9 cellular contexts compared by ENCODE assay signal in genomic region chr14:91892918-91893527, GRCh38. TPM values are rescaled to one million over a fixed set of nuclear protein-coding genes. Genes with fewer than 3 reads are reported as not detected.
DNase-seq lines count a peak whose midpoint lies in the region; ATAC-seq, FAIRE-seq and TF ChIP-seq lines count a peak whose summit lies in the region.
"Had no signal": no experiment of that assay in that cellular context is flagged by ENCODE, and none has a peak within 500 bp of the region (broad histone marks: within the 10 kb centered on the region; RNA-seq: fewer than 3 reads in every experiment).

No MANE protein-coding gene starts in this region.

- no peak overlapping the region for H3K4me3 ChIP-seq in A549
- no peak overlapping the region for H3K4me3 ChIP-seq in Peyer's patch
- no peak overlapping the region for H3K4me3 ChIP-seq in epithelial cell of proximal tubule (ENCODE audit: low read depth, low read length)

- 32% methylated on average over 10 of the region's 10 CpGs for WGBS in A549 (ENCODE audit: missing lambda C conversion rate)

- H3K4me2 ChIP-seq in A549: no peak overlapping the region

- H3K27ac ChIP-seq in A549 (no peak overlapping the region), Peyer's patch (no peak overlapping the region)

- no peaks in the 10 kb centered on the region for H3K27me3 Mint-ChIP-seq in stimulated activated memory B cell treated with anti-CD40 and anti-IgM and Interleukin-4, amounts not matched to agents 10 μg/mL and 1 μg/mL and 100 μg/mL, for 72 hours

- H3K27ac Mint-ChIP-seq in stimulated activated memory B cell treated with anti-CD40 and anti-IgM and Interleukin-4, amounts not matched to agents 10 μg/mL and 1 μg/mL and 100 μg/mL, for 72 hours: no peak overlapping the region

- no peaks in the 10 kb centered on the region for H3K36me3 Mint-ChIP-seq in stimulated activated memory B cell treated with anti-CD40 and anti-IgM and Interleukin-4, amounts not matched to agents 10 μg/mL and 1 μg/mL and 100 μg/mL, for 72 hours

- H3K27me3 ChIP-seq in Peyer's patch: no peaks in the 10 kb centered on the region

- H3K36me3 ChIP-seq in Peyer's patch: no peaks in the 10 kb centered on the region

- FAIRE-seq in A549 (lab: Jason Lieb, UNC): no peak
- no peak for FAIRE-seq in GM12891 (lab: Jason Lieb, UNC)
- FAIRE-seq: endometrium had no signal

- H3K4me1 Mint-ChIP-seq in stimulated activated memory B cell treated with anti-CD40 and anti-IgM and Interleukin-4, amounts not matched to agents 10 μg/mL and 1 μg/mL and 100 μg/mL, for 72 hours: no peaks in the 10 kb centered on the region

- TF ChIP-seq RAD21 in A549 (conservative IDR thresholded peaks at IDR 0.05 in 1 of 2, IDR thresholded peaks at IDR 0.05 in 1 of 2): peak in 1 of 2 experiments; percentile 35; a peak in 2 of 5 replicates

- H3K4me1 ChIP-seq in A549 (no peaks in the 10 kb centered on the region), Peyer's patch (peaks cover 0 to 15% (median 5%) of the 10 kb centered on the region in 4 donors)

- CTCF ChIA-PET in A549 (lab: Yijun Ruan, JAX): interaction anchor here (0.6 to 1.9 kb wide), 5 partner anchors 10 to 720 kb away, joined by 3 to 9 read pairs (median 4); no protein-coding TSS in a partner anchor
- CTCF ChIA-PET in GM10248 (lab: Yijun Ruan, JAX): interaction anchor here (0.9 to 2.6 kb wide), 8 partner anchors 8 to 415 kb away, joined by 3 to 8 read pairs (median 4); no protein-coding TSS in a partner anchor

- peak; percentile 57 to 84; a peak in 4 of 6 replicates for ATAC-seq in A549
- ATAC-seq in stimulated activated memory B cell treated with anti-CD40 and anti-IgM and Interleukin-4, amounts not matched to agents 10 μg/mL and 1 μg/mL and 100 μg/mL, for 72 hours: peak; percentile 25

- DNase-seq in A549 (ENCODE audit: low read depth in 1 of 2, low spot score in 1 of 2): peak in 1 of 2 experiments; percentile 38
- DNase-seq in GM10248 (ENCODE audit: extremely low spot score): peak; percentile 61
- DNase-seq in Peyer's patch: no peak
- DNase-seq in epithelial cell of proximal tubule (ENCODE audit: low read depth): no peak
- no peak for DNase-seq in RKO (ENCODE audit: low spot score)
- no peak for DNase-seq in activated effector memory CD4-positive, alpha-beta T cell treated with anti-CD3 and anti-CD28 coated beads, Interleukin-2, amount 50 U/mL, for 16 hours
- no peak for DNase-seq in GM12891 (ENCODE audit: insufficient read length, low spot score)

- TF ChIP-seq POLR2A in A549 (IDR thresholded peaks at IDR 0.05; ENCODE audit: low read length): no peak
- no peak for TF ChIP-seq POLR2A in Peyer's patch (IDR thresholded peaks at IDR 0.05)
- TF ChIP-seq POLR2A in GM12891 (IDR thresholded peaks at IDR 0.05; ENCODE audit: low read depth, low read length): no peak

- H3K9me3 Mint-ChIP-seq in stimulated activated memory B cell treated with anti-CD40 and anti-IgM and Interleukin-4, amounts not matched to agents 10 μg/mL and 1 μg/mL and 100 μg/mL, for 72 hours: no peaks in the 10 kb centered on the region

- TF ChIP-seq EP300 in A549 (IDR thresholded peaks at IDR 0.05): no peak

- POLR2A ChIA-PET in A549 (lab: Yijun Ruan, JAX) (no interaction called here), GM10248 (lab: Yijun Ruan, JAX) (no interaction called here)

- peak; percentile 45 for TF ChIP-seq CTCF in A549 (IDR thresholded peaks at IDR 0.05)
- peak; percentile 39 for TF ChIP-seq CTCF in GM10248 (IDR thresholded peaks at IDR 0.05; ENCODE audit: control extremely low read depth, extremely low read depth, low read depth, missing control alignments)
- TF ChIP-seq CTCF in Peyer's patch (IDR thresholded peaks at IDR 0.05): peak; percentile 28 to 54 (median 32)
- peak; percentile 56 for TF ChIP-seq CTCF in epithelial cell of proximal tubule (conservative IDR thresholded peaks at IDR 0.05; ENCODE audit: low read depth, low read length)

- no peak overlapping the region for H3K4me3 Mint-ChIP-seq in stimulated activated memory B cell treated with anti-CD40 and anti-IgM and Interleukin-4, amounts not matched to agents 10 μg/mL and 1 μg/mL and 100 μg/mL, for 72 hours

- no peaks in the 10 kb centered on the region for H3K9me3 ChIP-seq in A549
- H3K9me3 ChIP-seq in Peyer's patch: no peaks in the 10 kb centered on the region

TF ChIP-seq in A549, 52 proteins besides CTCF, POLR2A, EP300 and RAD21:
- TF ChIP-seq NFE2L2 (conservative IDR thresholded peaks at IDR 0.05; ENCODE audit: low read length) (no peak), JUNB (IDR thresholded peaks at IDR 0.05) (no peak), CHD2 (IDR thresholded peaks at IDR 0.05; ENCODE audit: low read length, partially characterized antibody) (no peak), REST (IDR thresholded peaks at IDR 0.05) (no peak), TP53 (CRISPR knock-in tag; IDR thresholded peaks at IDR 0.05) (no peak), NPAS2 (CRISPR knock-in tag; IDR thresholded peaks at IDR 0.05; ENCODE audit: borderline replicate concordance) (no peak)

TF ChIP-seq in GM12891, 5 proteins besides CTCF, POLR2A, EP300 and RAD21:
- TF ChIP-seq POU2F2 (IDR thresholded peaks at IDR 0.05; ENCODE audit: low read depth, low read length) (no peak), POLR2AphosphoS5 (IDR thresholded peaks at IDR 0.05; ENCODE audit: low read depth, low read length) (no peak), SPI1 (IDR thresholded peaks at IDR 0.05; ENCODE audit: low read depth, low read length) (no peak), PAX5 (IDR thresholded peaks at IDR 0.05; ENCODE audit: insufficient read depth, low read length, severe bottlenecking) (no peak), TAF1 (IDR thresholded peaks at IDR 0.05; ENCODE audit: low read depth, low read length) (no peak)
TF ChIP-seq in GM12891: peak in this region for 0.

RNA-seq across cellular contexts. Expression of gene TC2N, which starts 25.7 kb away (rescaled TPM):
- polyA plus RNA-seq in A549 (2011; rRNA removed): 5.5 and 7.1 TPM in 2 replicates
- polyA plus RNA-seq in A549 (2012; cell fraction: cytosol; rRNA removed): 0.29 and 0.30 TPM in 2 replicates
- polyA plus RNA-seq in A549 (2012; cell fraction: nucleus; rRNA removed): 0.18 and 0.20 TPM in 2 replicates
- polyA plus RNA-seq in A549 (2017; fragmentation: RNase III; extraction: RNeasy Plus Mini Kit Qiagen cat#74134 plus additional on column Dnase treatment): 0.43 to 0.80 TPM (median 0.43 TPM) in 3 replicates
- polyA minus RNA-seq in A549 (2011; rRNA and poly(A)+ RNA removed): 4.4 and 4.6 TPM in 2 replicates
- total RNA-seq in Peyer's patch: 10 to 100 TPM; 35.2 to 59.4 (median 50.9) TPM
- 3.0 and 5.1 TPM in 2 replicates for total RNA-seq in epithelial cell of proximal tubule
- polyA plus RNA-seq in GM12891 (2012; ENCODE audit: low read depth, missing spikeins): 3.5 TPM

RNA-seq across cellular contexts. Expression of gene FBLN5, which starts 54.5 kb away (rescaled TPM):
- polyA plus RNA-seq in A549 (2011; rRNA removed) (0.88 and 2.1 TPM in 2 replicates), A549 (2017; fragmentation: RNase III; extraction: RNeasy Plus Mini Kit Qiagen cat#74134 plus additional on column Dnase treatment) (1.3 to 1.8 TPM (median 1.5 TPM) in 3 replicates)
- polyA plus RNA-seq in A549 (2012; cell fraction: cytosol; rRNA removed): 0.95 and 1.2 TPM in 2 replicates
- polyA plus RNA-seq in A549 (2012; cell fraction: nucleus; rRNA removed): 0.88 and 3.0 TPM in 2 replicates
- polyA minus RNA-seq in A549 (2011; rRNA and poly(A)+ RNA removed): 1.5 TPM in 2 replicates
- total RNA-seq in Peyer's patch (10 to 100 TPM; 30.5 to 61.1 (median 51.2) TPM), epithelial cell of proximal tubule (2.2 and 4.8 TPM in 2 replicates)
- 0.37 TPM for polyA plus RNA-seq in GM12891 (2012; ENCODE audit: low read depth, missing spikeins)
